ENCODE assay signal across 9 cellular contexts in the genomic region with DNA sequence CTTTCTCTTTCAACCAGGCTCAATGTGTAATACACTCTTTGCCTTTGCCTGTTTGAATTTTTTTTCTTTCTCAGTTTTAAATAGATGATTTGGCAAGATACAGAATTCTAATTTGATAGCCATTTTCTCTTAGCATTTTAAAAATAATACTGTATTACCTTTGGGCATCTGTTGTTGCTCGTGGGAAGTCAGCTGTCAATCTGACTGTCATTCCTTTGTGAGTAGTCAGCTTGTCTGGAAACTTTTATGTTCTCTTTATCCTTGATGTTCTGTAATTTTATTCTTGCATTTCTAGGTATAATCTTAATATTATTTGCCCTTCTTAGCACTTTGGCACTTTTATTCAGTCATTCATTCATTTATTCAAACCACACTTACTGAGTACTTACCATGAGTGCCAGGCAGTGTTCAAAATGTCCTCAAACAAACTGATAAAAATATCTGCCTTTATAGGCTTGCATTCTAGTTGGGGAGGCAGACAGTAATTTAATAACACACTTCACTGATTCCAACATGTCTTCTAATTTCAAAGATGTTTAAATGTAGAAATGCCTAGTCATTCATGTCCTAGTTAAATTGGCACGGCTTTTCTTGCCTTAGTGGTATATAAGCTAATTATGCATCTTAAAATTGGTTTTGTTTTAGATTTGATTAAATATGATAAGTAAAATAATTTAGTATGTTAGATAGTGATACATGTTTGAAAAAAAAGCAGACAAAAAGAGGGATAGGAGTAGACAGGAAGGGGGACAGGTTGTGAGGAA. TPM values are rescaled to one million over a fixed set of nuclear protein-coding genes. Genes with fewer than 3 reads are reported as not detected.
DNase-seq lines count a peak whose midpoint lies in the region; ATAC-seq and TF ChIP-seq lines count a peak whose summit lies in the region.
"Had no signal": no experiment of that assay in that cellular context is flagged by ENCODE, and none has a peak within 500 bp of the region (broad histone marks: within the 10 kb centered on the region; RNA-seq: fewer than 3 reads in every experiment).

No MANE protein-coding gene starts in this region.

- H3K9me3 ChIP-seq in CD8-positive, alpha-beta T cell (ENCODE audit: low read length) = no peaks in the 10 kb centered on the region
- H3K9me3 ChIP-seq in MG63 (no peaks in the 10 kb centered on the region), uterus (no peaks in the 10 kb centered on the region)

- no peaks in the 10 kb centered on the region for H3K9me3 Mint-ChIP-seq in CD8-positive, alpha-beta T cell
- H3K9me3 Mint-ChIP-seq in neural crest cell = no peaks in the 10 kb centered on the region

- H3K4me1 ChIP-seq in CD8-positive, alpha-beta T cell (ENCODE audit: insufficient read depth, low read length) = peaks cover 43% of the 10 kb centered on the region
- H3K4me1 ChIP-seq in uterus = no peaks in the 10 kb centered on the region

- POLR2A ChIA-PET in CD8-positive, alpha-beta T cell (lab: Charles Lee) = no interaction called here

- H3K27ac Mint-ChIP-seq in CD8-positive, alpha-beta T cell = peak overlapping the region; percentile 20
- H3K27ac Mint-ChIP-seq in neural crest cell (ENCODE audit: unreplicated experiment) = no peak overlapping the region

- intact Hi-C loops in CD8-positive, alpha-beta T cell (cut with DNase I, micrococcal nuclease) = loop anchor here (5.0 to 10.0 kb wide), 6 partner anchors 366 to 1989 kb away; partner anchors contain the start of genes ABCE1 (in 1 of the 2) and ANAPC10 (in 1 of the 2)
- intact Hi-C loops in uterus (cut with DNase I; ENCODE audit: low total_unique reads) = no loop called here

- TF ChIP-seq POLR2A in uterus (IDR thresholded peaks at IDR 0.05) = no peak

- ATAC-seq in CD8-positive, alpha-beta T cell = no peak
- no peak for ATAC-seq in GM19035 (IDR thresholded peaks at IDR 0.05; ENCODE audit: unreplicated experiment)

- DNase-seq in CD8-positive, alpha-beta T cell = no peak
- DNase-seq in MG63 = no peak
- no peak for DNase-seq in coronary artery (ENCODE audit: low spot score)
- no peak for DNase-seq in neural crest cell (ENCODE audit: low read depth, low spot score)
- DNase-seq in stimulated activated CD4-positive, alpha-beta T cell treated with anti-CD3 and anti-CD28 coated beads, Interleukin-2, amount 100 ng/mL, for 24 hours = no peak
- DNase-seq in uterus = no peak
- DNase-seq in NCI-H1694 treated with DMSO at 0.1 percent for 48 hours (lab: John Stamatoyannopoulos, UW) = no peak
- DNase-seq: stimulated activated CD4-positive, alpha-beta T cell treated with anti-CD3 and anti-CD28 coated beads, Interleukin-4, amount 100 ng/mL, for 1 hour had no signal

- CTCF ChIA-PET in CD8-positive, alpha-beta T cell (lab: Charles Lee) = no interaction called here

- peaks cover 6% of the 10 kb centered on the region for H3K36me3 ChIP-seq in CD8-positive, alpha-beta T cell (ENCODE audit: insufficient read depth, low read length)
- peaks cover 27% of the 10 kb centered on the region for H3K36me3 ChIP-seq in MG63
- no peaks in the 10 kb centered on the region for H3K36me3 ChIP-seq in uterus

- H3K27me3 Mint-ChIP-seq in CD8-positive, alpha-beta T cell (ENCODE audit: low read depth) = no peaks in the 10 kb centered on the region
- H3K27me3 Mint-ChIP-seq in neural crest cell (ENCODE audit: low read depth) = no peaks in the 10 kb centered on the region

- H3K4me1 Mint-ChIP-seq in CD8-positive, alpha-beta T cell (ENCODE audit: low read depth) = peaks cover 75% of the 10 kb centered on the region
- H3K4me1 Mint-ChIP-seq in neural crest cell = peaks cover 53% of the 10 kb centered on the region

- no peak overlapping the region for H3K27ac ChIP-seq in CD8-positive, alpha-beta T cell (ENCODE audit: low read depth, low read length)
- H3K27ac ChIP-seq in coronary artery (no peak overlapping the region), uterus (no peak overlapping the region)

- TF ChIP-seq CTCF in CD8-positive, alpha-beta T cell (IDR thresholded peaks at IDR 0.05) = no peak
- TF ChIP-seq CTCF in coronary artery (IDR thresholded peaks at IDR 0.05) (no peak), neural crest cell (conservative IDR thresholded peaks at IDR 0.05) (no peak), uterus (IDR thresholded peaks at IDR 0.05) (no peak)

- H3K4me3 ChIP-seq in CD8-positive, alpha-beta T cell (ENCODE audit: low read depth, low read length) = peak overlapping the region; percentile 23
- H3K4me3 ChIP-seq in MG63 = peak overlapping the region; percentile 83; the same call in 1 of the 2 replicates
- H3K4me3 ChIP-seq in coronary artery = peak overlapping the region; percentile 91
- H3K4me3 ChIP-seq in uterus = peak overlapping the region in 1 of 2 donors; percentile 8

- H3K4me3 Mint-ChIP-seq in CD8-positive, alpha-beta T cell = peak overlapping the region; percentile 90
- H3K4me3 Mint-ChIP-seq in neural crest cell = peak overlapping the region; percentile 68

- H3K36me3 Mint-ChIP-seq in CD8-positive, alpha-beta T cell = peaks cover 72% of the 10 kb centered on the region
- no peaks in the 10 kb centered on the region for H3K36me3 Mint-ChIP-seq in neural crest cell (ENCODE audit: low read depth)

- no peaks in the 10 kb centered on the region for H3K27me3 ChIP-seq in CD8-positive, alpha-beta T cell (ENCODE audit: insufficient read depth, low read length)
- H3K27me3 ChIP-seq in MG63 (no peaks in the 10 kb centered on the region), uterus (no peaks in the 10 kb centered on the region)

RNA-seq across cellular contexts. Expression of gene USP38, which starts 3.8 kb away (rescaled TPM):
- total RNA-seq in CD8-positive, alpha-beta T cell = 10 to 100 TPM; 38.4 to 40.2 TPM
- total RNA-seq in MG63 (2014; rRNA removed; shearing (Covaris generic); ENCODE audit: low replicate concordance) = 5.2 and 9.5 TPM in 2 replicates
- total RNA-seq in neural crest cell = 14.9 and 15.2 TPM in 2 replicates
- total RNA-seq in uterus = 10 to 100 TPM in 3 of 4 donors, 1 to 10 TPM in 1; 6.7 to 34.9 (median 18.1) TPM
